In genomic region chr2:207088276-207088675, GRCh38 we compare ENCODE assay signal across 23 cellular contexts.
DNase-seq lines count a peak whose midpoint lies in the region; ATAC-seq and TF ChIP-seq lines count a peak whose summit lies in the region.
"Had no signal": no experiment of that assay in that cellular context is flagged by ENCODE, and none has a peak within 500 bp of the region (broad histone marks: within the 10 kb centered on the region; RNA-seq: fewer than 3 reads in every experiment).

No MANE protein-coding gene starts in this region.

- peaks cover 84% of the 10 kb centered on the region for H3K4me1 Mint-ChIP-seq in endothelial cell (ENCODE audit: unreplicated experiment)
- H3K4me1 Mint-ChIP-seq: central memory CD8-positive, alpha-beta T cell had no signal

- H3K9me3 ChIP-seq in heart right ventricle (peaks cover 0 to 6% (median 0%) of the 10 kb centered on the region in 11 donors), right atrium auricular region (no peaks in the 10 kb centered on the region), upper lobe of right lung (no peaks in the 10 kb centered on the region), tibial nerve (no peaks in the 10 kb centered on the region)
- H3K9me3 ChIP-seq: esophagus muscularis mucosa, gastroesophageal sphincter, testis had no signal

- 79 to 86% methylated on average over 7 of the region's 7 CpGs for WGBS in heart right ventricle, 2 donors
- 81 to 85% methylated on average over 7 of the region's 7 CpGs for WGBS in tibial nerve, 2 donors

- H3K27me3 ChIP-seq in heart right ventricle (no peaks in the 10 kb centered on the region), right atrium auricular region (no peaks in the 10 kb centered on the region), upper lobe of right lung (no peaks in the 10 kb centered on the region), tibial nerve (no peaks in the 10 kb centered on the region)
- H3K27me3 ChIP-seq: esophagus muscularis mucosa, gastroesophageal sphincter, testis had no signal

- no peak for TF ChIP-seq POLR2A in tibial nerve (IDR thresholded peaks at IDR 0.05)

- no peak for TF ChIP-seq CTCF in heart right ventricle (IDR thresholded peaks at IDR 0.05)
- TF ChIP-seq CTCF in right atrium auricular region (IDR thresholded peaks at IDR 0.05) = no peak
- TF ChIP-seq CTCF in endothelial cell (IDR thresholded peaks at IDR 0.05; ENCODE audit: unreplicated experiment) = no peak
- no peak for TF ChIP-seq CTCF in upper lobe of right lung (IDR thresholded peaks at IDR 0.05)
- TF ChIP-seq CTCF in GM20000 (IDR thresholded peaks at IDR 0.05; ENCODE audit: extremely low read depth, missing control alignments) = no peak
- no peak for TF ChIP-seq CTCF in tibial nerve (IDR thresholded peaks at IDR 0.05)

- peaks cover 12% of the 10 kb centered on the region for H3K27me3 Mint-ChIP-seq in endothelial cell (ENCODE audit: unreplicated experiment)
- H3K27me3 Mint-ChIP-seq: activated T-helper 17 cell treated with anti-CD3 and anti-CD28 coated beads, Interleukin-2, amount 50 U/mL, for 72 hours; central memory CD8-positive, alpha-beta T cell had no signal

- H3K36me3 ChIP-seq in heart right ventricle = peaks cover 0 to 56% (median 8%) of the 10 kb centered on the region in 9 donors
- H3K36me3 ChIP-seq in right atrium auricular region = peaks cover 37% of the 10 kb centered on the region
- peaks cover 18% of the 10 kb centered on the region for H3K36me3 ChIP-seq in upper lobe of right lung
- peaks cover 0 to 57% (median 0%) of the 10 kb centered on the region in 3 donors for H3K36me3 ChIP-seq in tibial nerve

- intact Hi-C loops in heart right ventricle (cut with DNase I) = loop anchor here in 2 of 10 donors (5.0 to 10.0 kb wide), 2 partner anchors 57 to 74 kb away; no protein-coding TSS in a partner anchor
- intact Hi-C loops in upper lobe of right lung (cut with DNase I) = no loop called here

- H3K36me3 Mint-ChIP-seq in endothelial cell (ENCODE audit: low read depth, unreplicated experiment) = peaks cover 51% of the 10 kb centered on the region

- ATAC-seq in heart right ventricle = no peak
- ATAC-seq in upper lobe of right lung = peak; percentile 25
- ATAC-seq in HG03354 (IDR thresholded peaks at IDR 0.05; ENCODE audit: poor library complexity, severe bottlenecking, unreplicated experiment) = no peak
- ATAC-seq: activated T-helper 17 cell treated with anti-CD3 and anti-CD28 coated beads, Interleukin-2, amount 50 U/mL, for 72 hours; gastroesophageal sphincter; GM23338; left colon had no signal

- no peak for DNase-seq in heart right ventricle
- DNase-seq in right atrium auricular region (ENCODE audit: low spot score) = no peak
- peak; percentile 42 for DNase-seq in NCI-H345 treated with DMSO at 0.1 percent for 48 hours (lab: John Stamatoyannopoulos, UW; ENCODE audit: unreplicated experiment)
- DNase-seq in endothelial cell (ENCODE audit: low spot score) = no peak
- no peak for DNase-seq in upper lobe of right lung
- no peak for DNase-seq in GM20000 (ENCODE audit: low spot score)
- no peak for DNase-seq in tibial nerve (ENCODE audit: low spot score in 2 of 2)
- DNase-seq: activated CD4-positive, alpha-beta T cell treated with anti-CD3 and anti-CD28 coated beads for 4 hours; CD8-positive, alpha-beta memory T cell; Kasumi-1; left colon; NCI-H1092; RPMI8226; testis had no signal

- H3K4me1 ChIP-seq in heart right ventricle (peaks cover 25 to 97% (median 87%) of the 10 kb centered on the region in 9 donors), right atrium auricular region (peaks cover 0 to 79% of the 10 kb centered on the region in 2 donors), upper lobe of right lung (peaks cover 33% of the 10 kb centered on the region), tibial nerve (peaks cover 0 to 57% (median 7%) of the 10 kb centered on the region in 4 donors)
- H3K4me1 ChIP-seq: testis had no signal

- H3K27ac ChIP-seq in heart right ventricle (peak overlapping the region in 7 of 10 donors; percentile 5 to 86 (median 75)), right atrium auricular region (no peak overlapping the region), upper lobe of right lung (no peak overlapping the region), tibial nerve (no peak overlapping the region)
- H3K27ac ChIP-seq: testis had no signal

- H3K27ac Mint-ChIP-seq in endothelial cell (ENCODE audit: unreplicated experiment) = peak overlapping the region; percentile 94
- H3K27ac Mint-ChIP-seq: activated T-helper 17 cell treated with anti-CD3 and anti-CD28 coated beads, Interleukin-2, amount 50 U/mL, for 72 hours; GM23338; mesothelial cell of epicardium had no signal

- no peaks in the 10 kb centered on the region for H3K9me3 Mint-ChIP-seq in endothelial cell (ENCODE audit: unreplicated experiment)
- H3K9me3 Mint-ChIP-seq: CD8-positive, alpha-beta memory T cell; central memory CD8-positive, alpha-beta T cell; GM23338; mesothelial cell of epicardium; neural crest cell had no signal

- no peak for TF ChIP-seq EP300 in tibial nerve (IDR thresholded peaks at IDR 0.05)

- H3K4me3 Mint-ChIP-seq in endothelial cell (ENCODE audit: unreplicated experiment) = no peak overlapping the region
- H3K4me3 Mint-ChIP-seq: activated T-helper 17 cell treated with anti-CD3 and anti-CD28 coated beads, Interleukin-2, amount 50 U/mL, for 72 hours; CD8-positive, alpha-beta memory T cell; central memory CD8-positive, alpha-beta T cell; GM23338; mesothelial cell of epicardium; neural crest cell had no signal

- no peak overlapping the region for H3K4me3 ChIP-seq in heart right ventricle
- no peak overlapping the region for H3K4me3 ChIP-seq in right atrium auricular region
- no peak overlapping the region for H3K4me3 ChIP-seq in upper lobe of right lung
- no peak overlapping the region for H3K4me3 ChIP-seq in tibial nerve
- H3K4me3 ChIP-seq: esophagus muscularis mucosa, gastroesophageal sphincter, GM23338, smooth muscle cell, testis had no signal

Comparison
In these comparisons a context has a peak if more than half of its experiments do, and no peak if none do; other contexts are left out.
1. H3K27ac ChIP-seq: peak in heart right ventricle (7 of 10); none in right atrium auricular region (0 of 2), upper lobe of right lung (single experiment) and tibial nerve (0 of 4).